Comparison of ENCODE assay signal across 11 cellular contexts in the genomic region with DNA sequence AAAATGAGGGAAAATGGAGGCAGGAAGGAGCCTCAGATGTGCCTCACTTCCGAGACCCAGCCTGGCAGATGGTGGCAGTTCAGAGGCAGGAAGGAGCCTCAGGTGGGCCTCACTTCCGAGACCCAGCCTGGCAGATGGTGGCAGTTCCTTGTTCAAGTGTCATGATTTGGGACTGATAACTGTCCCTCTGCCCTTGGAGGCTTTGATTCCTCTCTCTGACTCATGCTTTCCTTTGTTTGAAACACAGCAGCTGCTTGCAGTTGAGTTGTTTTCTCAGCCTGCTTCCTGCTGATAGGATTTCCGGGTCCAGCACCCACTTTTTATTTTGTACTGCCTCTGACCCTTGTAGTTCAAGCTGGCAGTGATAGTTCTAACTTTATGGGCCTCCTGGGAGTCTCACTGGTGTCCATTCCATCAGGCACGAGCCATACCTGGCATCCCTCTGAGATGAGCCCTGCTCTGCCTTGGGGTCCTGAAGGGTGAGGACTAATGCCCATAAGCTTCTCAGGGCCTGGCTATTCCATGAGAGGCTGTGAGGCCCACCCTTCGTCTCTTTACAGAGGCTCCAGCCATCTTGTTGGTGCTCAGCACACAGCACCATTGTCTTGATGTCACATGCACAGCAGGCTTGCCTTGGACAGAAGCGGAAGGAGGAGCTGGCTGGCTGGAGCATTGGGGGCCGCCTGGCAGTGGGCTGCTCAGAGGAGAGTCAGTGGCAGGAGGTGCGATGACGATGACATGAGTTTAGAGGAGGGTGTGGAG. TPM values are rescaled to one million over a fixed set of nuclear protein-coding genes. Genes with fewer than 3 reads are reported as not detected.
DNase-seq lines count a peak whose midpoint lies in the region; ATAC-seq and TF ChIP-seq lines count a peak whose summit lies in the region.
"Had no signal": no experiment of that assay in that cellular context is flagged by ENCODE, and none has a peak within 500 bp of the region (broad histone marks: within the 10 kb centered on the region; RNA-seq: fewer than 3 reads in every experiment).

No MANE protein-coding gene starts in this region.

- TF ChIP-seq CTCF in upper lobe of left lung (IDR thresholded peaks at IDR 0.05) (no peak), chondrocyte (IDR thresholded peaks at IDR 0.05) (no peak)

- peaks cover 32 to 59% (median 49%) of the 10 kb centered on the region in 4 donors for H3K4me1 ChIP-seq in upper lobe of left lung

- no peaks in the 10 kb centered on the region for H3K27me3 ChIP-seq in upper lobe of left lung
- H3K27me3 ChIP-seq: Peyer's patch had no signal

- peak overlapping the region; percentile 35 for H3K27ac Mint-ChIP-seq in activated naive CD8-positive, alpha-beta T cell
- no peak overlapping the region for H3K27ac Mint-ChIP-seq in activated naive CD8-positive, alpha-beta T cell treated with anti-CD3 and anti-CD28 coated beads for 36 hours
- peak overlapping the region; percentile 73 for H3K27ac Mint-ChIP-seq in activated CD4-positive, alpha-beta memory T cell treated with anti-CD3 and anti-CD28 coated beads, Interleukin-2, amount 10 ng/mL, durations not matched to agents 7 days and 5 days
- H3K27ac Mint-ChIP-seq in chondrocyte (ENCODE audit: unreplicated experiment): no peak overlapping the region

- no peak for TF ChIP-seq EP300 in upper lobe of left lung (IDR thresholded peaks at IDR 0.05)

- no peak for ATAC-seq in upper lobe of left lung (ENCODE audit: low FRiP score in 2 of 2)
- no peak for ATAC-seq in HG03439 (IDR thresholded peaks at IDR 0.05; ENCODE audit: unreplicated experiment)

- no peak overlapping the region for H3K4me3 Mint-ChIP-seq in activated naive CD8-positive, alpha-beta T cell
- H3K4me3 Mint-ChIP-seq in activated naive CD8-positive, alpha-beta T cell treated with anti-CD3 and anti-CD28 coated beads for 36 hours: no peak overlapping the region
- H3K4me3 Mint-ChIP-seq in activated CD4-positive, alpha-beta memory T cell treated with anti-CD3 and anti-CD28 coated beads, Interleukin-2, amount 10 ng/mL, durations not matched to agents 7 days and 5 days: no peak overlapping the region
- no peak overlapping the region for H3K4me3 Mint-ChIP-seq in chondrocyte (ENCODE audit: unreplicated experiment)

- POLR2A ChIA-PET in activated CD4-positive, alpha-beta memory T cell treated with anti-CD3 and anti-CD28 coated beads, Interleukin-2, amount 10 ng/mL, durations not matched to agents 7 days and 5 days (lab: Charles Lee): no interaction called here

- no peaks in the 10 kb centered on the region for H3K9me3 Mint-ChIP-seq in activated naive CD8-positive, alpha-beta T cell (ENCODE audit: low read depth)
- no peaks in the 10 kb centered on the region for H3K9me3 Mint-ChIP-seq in activated naive CD8-positive, alpha-beta T cell treated with anti-CD3 and anti-CD28 coated beads for 36 hours
- H3K9me3 Mint-ChIP-seq in activated CD4-positive, alpha-beta memory T cell treated with anti-CD3 and anti-CD28 coated beads, Interleukin-2, amount 10 ng/mL, durations not matched to agents 7 days and 5 days: no peaks in the 10 kb centered on the region
- no peaks in the 10 kb centered on the region for H3K9me3 Mint-ChIP-seq in chondrocyte (ENCODE audit: low read depth)

- H3K27ac ChIP-seq in upper lobe of left lung: peak overlapping the region in 3 of 4 donors; percentile 6 to 74 (median 8)

- H3K9me3 ChIP-seq in upper lobe of left lung: no peaks in the 10 kb centered on the region
- H3K9me3 ChIP-seq: Peyer's patch had no signal

- H3K4me1 Mint-ChIP-seq in activated naive CD8-positive, alpha-beta T cell (ENCODE audit: low read depth): peaks cover 51% of the 10 kb centered on the region
- H3K4me1 Mint-ChIP-seq in activated naive CD8-positive, alpha-beta T cell treated with anti-CD3 and anti-CD28 coated beads for 36 hours: peaks cover 38% of the 10 kb centered on the region
- peaks cover 51% of the 10 kb centered on the region for H3K4me1 Mint-ChIP-seq in activated CD4-positive, alpha-beta memory T cell treated with anti-CD3 and anti-CD28 coated beads, Interleukin-2, amount 10 ng/mL, durations not matched to agents 7 days and 5 days
- H3K4me1 Mint-ChIP-seq in chondrocyte (ENCODE audit: low read depth): peaks cover 30% of the 10 kb centered on the region

- no peak overlapping the region for H3K4me3 ChIP-seq in upper lobe of left lung

- WGBS in upper lobe of left lung, 2 donors: 62 to 72% methylated on average over 6 to 9 of the region's 9 CpGs

- no peak for DNase-seq in activated naive CD8-positive, alpha-beta T cell treated with anti-CD3 and anti-CD28 coated beads for 36 hours
- peak; percentile 45 for DNase-seq in activated CD4-positive, alpha-beta memory T cell treated with anti-CD3 and anti-CD28 coated beads, Interleukin-2, amount 10 ng/mL, durations not matched to agents 7 days and 5 days
- peak; percentile 20 for DNase-seq in kidney glomerular epithelial cell (lab: John Stamatoyannopoulos, UW)
- DNase-seq in upper lobe of left lung: no peak
- no peak for DNase-seq in chondrocyte (ENCODE audit: low spot score)
- no peak for DNase-seq in NCI-H1930 (lab: John Stamatoyannopoulos, UW)
- DNase-seq: DMS 273 treated with DMSO at 0.1 percent for 48 hours; stimulated activated naive CD4-positive, alpha-beta T cell treated with Interleukin-2 at 50 U/mL for 16 hours had no signal

- TF ChIP-seq POLR2A in upper lobe of left lung (IDR thresholded peaks at IDR 0.05): no peak

- H3K27me3 Mint-ChIP-seq in activated naive CD8-positive, alpha-beta T cell: peaks cover 7% of the 10 kb centered on the region
- H3K27me3 Mint-ChIP-seq in activated naive CD8-positive, alpha-beta T cell treated with anti-CD3 and anti-CD28 coated beads for 36 hours: peaks cover 42% of the 10 kb centered on the region
- H3K27me3 Mint-ChIP-seq in activated CD4-positive, alpha-beta memory T cell treated with anti-CD3 and anti-CD28 coated beads, Interleukin-2, amount 10 ng/mL, durations not matched to agents 7 days and 5 days: peaks cover 4% of the 10 kb centered on the region
- no peaks in the 10 kb centered on the region for H3K27me3 Mint-ChIP-seq in chondrocyte (ENCODE audit: low read depth)

- H3K36me3 Mint-ChIP-seq in activated naive CD8-positive, alpha-beta T cell: no peaks in the 10 kb centered on the region
- no peaks in the 10 kb centered on the region for H3K36me3 Mint-ChIP-seq in activated naive CD8-positive, alpha-beta T cell treated with anti-CD3 and anti-CD28 coated beads for 36 hours
- H3K36me3 Mint-ChIP-seq in activated CD4-positive, alpha-beta memory T cell treated with anti-CD3 and anti-CD28 coated beads, Interleukin-2, amount 10 ng/mL, durations not matched to agents 7 days and 5 days (ENCODE audit: low read depth): no peaks in the 10 kb centered on the region
- H3K36me3 Mint-ChIP-seq in chondrocyte (ENCODE audit: low read depth): no peaks in the 10 kb centered on the region

- CTCF ChIA-PET in activated CD4-positive, alpha-beta memory T cell treated with anti-CD3 and anti-CD28 coated beads, Interleukin-2, amount 10 ng/mL, durations not matched to agents 7 days and 5 days (lab: Charles Lee): no interaction called here

- no peaks in the 10 kb centered on the region for H3K36me3 ChIP-seq in upper lobe of left lung
- H3K36me3 ChIP-seq: Peyer's patch had no signal

RNA-seq across cellular contexts. Expression of gene RGS12, which starts 13.0 kb away (rescaled TPM):
- 1 to 10 TPM; 1.7 to 2.9 TPM for total RNA-seq in activated naive CD8-positive, alpha-beta T cell treated with anti-CD3 and anti-CD28 coated beads for 36 hours
- total RNA-seq in activated CD4-positive, alpha-beta memory T cell treated with anti-CD3 and anti-CD28 coated beads, Interleukin-2, amount 10 ng/mL, durations not matched to agents 7 days and 5 days: 1 to 10 TPM; 7.4 to 7.5 TPM
- total RNA-seq in upper lobe of left lung: 100 to 1,000 TPM in 1 of 6 donors, 10 to 100 TPM in 5; 17.8 to 124 (median 49.7) TPM
- 19.0 to 24.2 TPM (median 19.3 TPM) in 3 replicates for total RNA-seq in chondrocyte

RNA-seq across cellular contexts. Expression of gene MSANTD1, which starts 56.8 kb away (rescaled TPM):
- under 1 TPM; 0.24 to 0.37 TPM for total RNA-seq in activated naive CD8-positive, alpha-beta T cell treated with anti-CD3 and anti-CD28 coated beads for 36 hours
- under 1 TPM; 0.60 to 0.65 TPM for total RNA-seq in activated CD4-positive, alpha-beta memory T cell treated with anti-CD3 and anti-CD28 coated beads, Interleukin-2, amount 10 ng/mL, durations not matched to agents 7 days and 5 days
- total RNA-seq in upper lobe of left lung: 1 to 10 TPM in 5 of 6 donors, under 1 TPM in 1; 1.00 to 7.3 (median 1.8) TPM
- total RNA-seq in chondrocyte: 0.55 to 1.7 TPM (median 0.64 TPM) in 3 replicates

Comparison
In these comparisons a context has a peak if more than half of its experiments do, and no peak if none do; other contexts are left out.
1. H3K27ac Mint-ChIP-seq: peak in activated naive CD8-positive, alpha-beta T cell (single experiment) and activated CD4-positive, alpha-beta memory T cell treated with anti-CD3 and anti-CD28 coated beads, Interleukin-2, amount 10 ng/mL, durations not matched to agents 7 days and 5 days (single experiment); none in activated naive CD8-positive, alpha-beta T cell treated with anti-CD3 and anti-CD28 coated beads for 36 hours (single experiment) and chondrocyte (single experiment).
2. DNase-seq: peak in activated CD4-positive, alpha-beta memory T cell treated with anti-CD3 and anti-CD28 coated beads, Interleukin-2, amount 10 ng/mL, durations not matched to agents 7 days and 5 days (single experiment) and kidney glomerular epithelial cell (single experiment); none in activated naive CD8-positive, alpha-beta T cell treated with anti-CD3 and anti-CD28 coated beads for 36 hours (single experiment), upper lobe of left lung (0 of 2), chondrocyte (single experiment) and NCI-H1930 (0 of 2).